ENCODE assay signal across 8 cellular contexts in genomic region chr14:50082784-50083466, GRCh38. TPM values are rescaled to one million over a fixed set of nuclear protein-coding genes. Genes with fewer than 3 reads are reported as not detected.
A peak's percentile ranks its signal among the peaks of the same experiment; 100 is the strongest.
DNase-seq lines count a peak whose midpoint lies in the region; ATAC-seq, FAIRE-seq and TF ChIP-seq lines count a peak whose summit lies in the region.

No MANE protein-coding gene starts in this region.

- H3K27me3 ChIP-seq in WERI-Rb-1 (ENCODE audit: insufficient read depth, low read depth, severe bottlenecking), result no peaks in the 10 kb centered on the region

- no peak for TF ChIP-seq CTCF in WERI-Rb-1 (IDR thresholded peaks at IDR 0.05; ENCODE audit: low read depth, low read length)

- no peaks in the 10 kb centered on the region for H3K9me3 ChIP-seq in WERI-Rb-1 (ENCODE audit: severe bottlenecking)

- no peak for FAIRE-seq in urothelium cell line (lab: Jason Lieb, UNC)

- intact Hi-C loops in cardiac septum (cut with DNase I), result no loop called here

- ATAC-seq in GM18861 (IDR thresholded peaks at IDR 0.05; ENCODE audit: unreplicated experiment) (peak; percentile 56), HG03025 (IDR thresholded peaks at IDR 0.05; ENCODE audit: low FRiP score, unreplicated experiment) (peak; percentile 67)

- H3K27ac ChIP-seq in WERI-Rb-1, result peak overlapping the region; percentile 50

- H3K4me3 ChIP-seq in WERI-Rb-1 (ENCODE audit: low read depth, low read length), result no peak overlapping the region

- DNase-seq in WERI-Rb-1 (no peak), inferior parietal cortex (ENCODE audit: extremely low spot score) (no peak), cardiac septum (ENCODE audit: low spot score) (no peak), urothelium cell line (ENCODE audit: low spot score) (no peak)
- peak; percentile 92 for DNase-seq in central memory CD4-positive, alpha-beta T cell
- DNase-seq in stimulated activated CD4-positive, alpha-beta T cell treated with anti-CD3 and anti-CD28 coated beads, Interleukin-2, amount 100 ng/mL, for 48 hours, result peak; percentile 67 to 74

- no peaks in the 10 kb centered on the region for H3K36me3 ChIP-seq in WERI-Rb-1

RNA-seq across cellular contexts. Expression of gene VCPKMT, which starts 33.4 kb away (rescaled TPM):
- total RNA-seq in cardiac septum, result 3.0 TPM

Comparison
In these comparisons a context has a peak if more than half of its experiments do, and no peak if none do; other contexts are left out.
1. DNase-seq: peak in central memory CD4-positive, alpha-beta T cell (single experiment) and stimulated activated CD4-positive, alpha-beta T cell treated with anti-CD3 and anti-CD28 coated beads, Interleukin-2, amount 100 ng/mL, for 48 hours (2 of 2); none in WERI-Rb-1 (single experiment), inferior parietal cortex (single experiment), cardiac septum (single experiment) and urothelium cell line (single experiment).